In genomic region chr4:39697740-39698423, GRCh38 we compare ENCODE assay signal across 1 cellular context.
TF ChIP-seq lines count a peak whose summit lies in the region.

A gene with protein sequence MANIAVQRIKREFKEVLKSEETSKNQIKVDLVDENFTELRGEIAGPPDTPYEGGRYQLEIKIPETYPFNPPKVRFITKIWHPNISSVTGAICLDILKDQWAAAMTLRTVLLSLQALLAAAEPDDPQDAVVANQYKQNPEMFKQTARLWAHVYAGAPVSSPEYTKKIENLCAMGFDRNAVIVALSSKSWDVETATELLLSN (plus strand): TSS chr4:39698136. CDS start chr4:39698328, 192 bp downstream.

TF ChIP-seq in H1, 55 proteins besides CTCF, POLR2A, EP300 and RAD21:
- TF ChIP-seq GTF2F1 (IDR thresholded peaks at IDR 0.05; ENCODE audit: borderline replicate concordance, low read depth, low read length) (0 out of 2 replicates have a peak, but pooled peaks have one; percentile 17), SP4 (IDR thresholded peaks at IDR 0.05; ENCODE audit: low read length) (no peak; the same call in 1 of the 2 replicates), ASH2L (IDR thresholded peaks at IDR 0.05; ENCODE audit: low read length) (peak; percentile 97), TCF12 (IDR thresholded peaks at IDR 0.05; ENCODE audit: low read depth, low read length) (no peak), TAF1 (IDR thresholded peaks at IDR 0.05; ENCODE audit: low read depth, low read length) (peak; percentile 92), FOSL1 (IDR thresholded peaks at IDR 0.05; ENCODE audit: insufficient read depth, low read depth, low read length) (no peak), JUND (IDR thresholded peaks at IDR 0.05; ENCODE audit: low read length) (no peak), POLR2AphosphoS5 (IDR thresholded peaks at IDR 0.05; ENCODE audit: low read depth, low read length) (peak; percentile 92), SRF (IDR thresholded peaks at IDR 0.05; ENCODE audit: low read depth, low read length) (no peak), YY1 (IDR thresholded peaks at IDR 0.05; ENCODE audit: low read depth, low read length) (peak; percentile 94), NRF1 (IDR thresholded peaks at IDR 0.05; ENCODE audit: low read depth, low read length) (peak; percentile 76), TBP (IDR thresholded peaks at IDR 0.05; ENCODE audit: low read depth, low read length) (peak; percentile 65), PHF8 (conservative IDR thresholded peaks at IDR 0.05; ENCODE audit: low read depth, low read length) (peak; percentile 93), MAFK (IDR thresholded peaks at IDR 0.05; ENCODE audit: low read depth, low read length) (0 out of 2 replicates have a peak, but pooled peaks have one; percentile 7), KDM4A (IDR thresholded peaks at IDR 0.05; ENCODE audit: low read depth, low read length, severe bottlenecking) (peak; percentile 54), RBBP5 (IDR thresholded peaks at IDR 0.05; ENCODE audit: borderline replicate concordance, low read depth, low read length) (peak; percentile 99), E2F6 (IDR thresholded peaks at IDR 0.05) (peak; percentile 47; the same call in 1 of the 2 replicates), SIN3A (conservative IDR thresholded peaks at IDR 0.05 in 1 of 2, IDR thresholded peaks at IDR 0.05 in 1 of 2; ENCODE audit: low read depth in 1 of 2, low read length in 2 of 2) (0 out of 4 replicates have a peak, but pooled peaks of 1 of the 2 experiments have one; percentile 46)
- TF ChIP-seq, protein P1, sequence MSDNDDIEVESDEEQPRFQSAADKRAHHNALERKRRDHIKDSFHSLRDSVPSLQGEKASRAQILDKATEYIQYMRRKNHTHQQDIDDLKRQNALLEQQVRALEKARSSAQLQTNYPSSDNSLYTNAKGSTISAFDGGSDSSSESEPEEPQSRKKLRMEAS (IDR thresholded peaks at IDR 0.05), result peak; percentile 77
